Comparison of ENCODE assay signal across 25 cellular contexts in genomic region chr1:78113156-78113916, GRCh38.
A peak's percentile ranks its signal among the peaks of the same experiment; 100 is the strongest.
DNase-seq lines count a peak whose midpoint lies in the region; ATAC-seq and TF ChIP-seq lines count a peak whose summit lies in the region.
"Had no signal": no experiment of that assay in that cellular context is flagged by ENCODE, and none has a peak within 500 bp of the region (broad histone marks: within the 10 kb centered on the region; RNA-seq: fewer than 3 reads in every experiment).

No MANE protein-coding gene starts in this region.

- WGBS in GM23248 (ENCODE audit: low coverage in 1 of 2, low lambda C conversion rate in 2 of 2, missing lambda C conversion rate in 2 of 2), 2 experiments, result 95% methylated on average over 6 of the region's 6 CpGs
- 80 to 89% methylated on average over 6 of the region's 6 CpGs for WGBS in esophagus, 2 donors
- 49 to 65% (median 57%) methylated on average over 6 of the region's 6 CpGs for whole genome bisulfite sequencing in psoas muscle, 3 donors
- WGBS in lower leg skin, 2 donors, result 79 to 83% methylated on average over 6 of the region's 6 CpGs

- in situ Hi-C loops in GM23248 (cut with MboI), result loop anchor here (10.0 kb wide), 1 partner anchor 139 kb away; the partner anchor contains the start of gene FUBP1

- no peak for TF ChIP-seq POLR2A in lower leg skin (IDR thresholded peaks at IDR 0.05)

- H3K79me2 ChIP-seq in GM23248 (ENCODE audit: insufficient read depth), result peaks cover 28% of the 10 kb centered on the region
- H3K79me2 ChIP-seq: hepatocyte, parathyroid adenoma had no signal

- H3K27me3 ChIP-seq in GM23248 (replicated peaks; ENCODE audit: insufficient read depth) (no peaks in the 10 kb centered on the region), RWPE2 (ENCODE audit: insufficient read depth, poor library complexity, severe bottlenecking) (no peaks in the 10 kb centered on the region), esophagus (ENCODE audit: control insufficient read depth in 1 of 2, insufficient read depth in 2 of 2, low read length in 2 of 2) (no peaks in the 10 kb centered on the region), psoas muscle (ENCODE audit: insufficient read depth in 3 of 3, low read length in 2 of 3) (no peaks in the 10 kb centered on the region)
- H3K27me3 ChIP-seq: cardiac muscle cell, gastroesophageal sphincter, hepatocyte, tibial artery, vagina had no signal

- no peak overlapping the region for H3K4me3 ChIP-seq in GM23248
- no peak overlapping the region for H3K4me3 ChIP-seq in RWPE2 (ENCODE audit: severe bottlenecking)
- no peak overlapping the region for H3K4me3 ChIP-seq in esophagus (ENCODE audit: low read depth in 1 of 2, low read length in 2 of 2)
- no peak overlapping the region for H3K4me3 ChIP-seq in psoas muscle
- no peak overlapping the region for H3K4me3 ChIP-seq in lower leg skin (ENCODE audit: low read depth, poor library complexity, severe bottlenecking)
- H3K4me3 ChIP-seq: cardiac muscle cell, gastroesophageal sphincter, GM12878, hepatocyte, tibial artery, vagina had no signal

- H3K4me1 ChIP-seq in GM23248 (ENCODE audit: insufficient read depth), result 0 out of 2 replicates have a peak, but pooled peaks cover 5% of the 10 kb centered on the region
- H3K4me1 ChIP-seq in RWPE2 (ENCODE audit: insufficient read depth, poor library complexity, severe bottlenecking), result peaks cover 6% of the 10 kb centered on the region
- no peaks in the 10 kb centered on the region for H3K4me1 ChIP-seq in esophagus (ENCODE audit: control insufficient read depth in 2 of 2, insufficient read depth in 2 of 2, low read length in 1 of 2)
- no peaks in the 10 kb centered on the region for H3K4me1 ChIP-seq in psoas muscle
- H3K4me1 ChIP-seq: parathyroid adenoma had no signal

- H3K27ac ChIP-seq in GM23248 (no peak overlapping the region), RWPE2 (ENCODE audit: poor library complexity, severe bottlenecking) (peak overlapping the region; percentile 21), esophagus (ENCODE audit: low read depth in 2 of 2, low read length in 1 of 2) (peak overlapping the region; percentile 37 to 50), psoas muscle (peak overlapping the region; percentile 67)
- H3K27ac ChIP-seq: cardiac muscle cell, hepatocyte, parathyroid adenoma, vagina had no signal

- H3K9me3 ChIP-seq in GM23248 (ENCODE audit: low read depth) (no peaks in the 10 kb centered on the region), RWPE2 (ENCODE audit: severe bottlenecking) (no peaks in the 10 kb centered on the region), esophagus (ENCODE audit: control insufficient read depth in 2 of 2, insufficient read depth in 1 of 2, low read depth in 1 of 2, low read length in 1 of 2) (no peaks in the 10 kb centered on the region), psoas muscle (no peaks in the 10 kb centered on the region)
- H3K9me3 ChIP-seq: gastroesophageal sphincter, tibial artery, vagina had no signal

- no peak for ATAC-seq in RWPE2 (ENCODE audit: low read depth)
- ATAC-seq in psoas muscle, result peak in 3 of 4 donors; percentile 2 to 30 (median 21)
- no peak for ATAC-seq in GM21447 (IDR thresholded peaks at IDR 0.05; ENCODE audit: unreplicated experiment)

- no peaks in the 10 kb centered on the region for H3K9me2 ChIP-seq in GM23248 (ENCODE audit: insufficient read depth)

- DNase-seq in GM23248 (no peak), RWPE2 (ENCODE audit: low spot score) (no peak), psoas muscle (no peak), lower leg skin (ENCODE audit: low spot score in 2 of 2) (no peak), DMS79 treated with DMSO at 0.1 percent for 48 hours (lab: John Stamatoyannopoulos, UW) (no peak)
- DNase-seq in stimulated activated CD4-positive, alpha-beta T cell treated with anti-CD3 and anti-CD28 coated beads, Interleukin-2, amount 100 ng/mL, for 24 hours, result no peak
- DNase-seq: activated CD4-positive, alpha-beta memory T cell treated with anti-CD3 and anti-CD28 coated beads, Interleukin-2, amount 10 ng/mL, durations not matched to agents 7 days and 5 days; activated CD4-positive, alpha-beta T cell treated with anti-CD3 and anti-CD28 coated beads for 1 hour; effector memory CD4-positive, alpha-beta T cell; erythroblast; Karpas-422; NCI-H2029; NCI-H510A treated with DMSO at 0.1 percent for 48 hours; stimulated activated CD4-positive, alpha-beta T cell treated with anti-CD3 and anti-CD28 coated beads, Interleukin-2, amount 100 ng/mL, for 48 hours; stimulated activated naive CD8-positive, alpha-beta T cell treated with anti-CD3 and anti-CD28 coated beads, Interleukin-15, amount 100 ng/mL, for 72 hours; T-helper 17 cell; tibial artery had no signal

- no peak overlapping the region for H3K9ac ChIP-seq in GM23248
- H3K9ac ChIP-seq: parathyroid adenoma had no signal

- peak overlapping the region; percentile 71 for H2AFZ ChIP-seq in GM23248
- H2AFZ ChIP-seq: hepatocyte had no signal

- H4K20me1 ChIP-seq in GM23248 (ENCODE audit: insufficient read depth), result no peaks in the 10 kb centered on the region

- intact Hi-C loops in psoas muscle (cut with DNase I), result loop anchor here (5.0 to 10.0 kb wide), 7 partner anchors 41 to 289 kb away; partner anchors contain the start of genes DNAJB4 (in 1 of the 2), FUBP1 (in 1 of the 2) and GIPC2 (in 1 of the 2)
- intact Hi-C loops in lower leg skin (cut with DNase I; ENCODE audit: low total_unique reads), result loop anchor here (10.0 kb wide), 2 partner anchors 139 to 289 kb away; partner anchors contain the start of gene FUBP1

- no peak for TF ChIP-seq CTCF in RWPE2 (IDR thresholded peaks at IDR 0.05; ENCODE audit: poor library complexity, severe bottlenecking)
- TF ChIP-seq CTCF in psoas muscle (IDR thresholded peaks at IDR 0.05), result no peak
- TF ChIP-seq CTCF in lower leg skin (IDR thresholded peaks at IDR 0.05), result no peak

- 0 out of 2 replicates have a peak, but pooled peaks cover 5% of the 10 kb centered on the region for H3F3A ChIP-seq in GM23248 (ENCODE audit: insufficient read depth)

- no peak overlapping the region for H3K4me2 ChIP-seq in GM23248 (ENCODE audit: unreplicated experiment)
- H3K4me2 ChIP-seq: hepatocyte had no signal

- H3K36me3 ChIP-seq in GM23248 (ENCODE audit: low read depth) (no peaks in the 10 kb centered on the region), RWPE2 (ENCODE audit: low read depth) (no peaks in the 10 kb centered on the region), esophagus (ENCODE audit: control insufficient read depth in 2 of 2, insufficient read depth in 2 of 2, low read length in 1 of 2) (no peaks in the 10 kb centered on the region), psoas muscle (ENCODE audit: insufficient read depth in 1 of 2, low read depth in 1 of 2) (no peaks in the 10 kb centered on the region)
- H3K36me3 ChIP-seq: cardiac muscle cell, gastroesophageal sphincter, tibial artery, vagina had no signal

Comparison
In these comparisons a context has a peak if more than half of its experiments do, and no peak if none do; other contexts are left out.
1. ATAC-seq: peak in psoas muscle (3 of 4); none in RWPE2 (single experiment) and GM21447 (single experiment).